Comparison of ENCODE assay signal across 13 cellular contexts in genomic region chr11:108340958-108341357, GRCh38.
A peak's percentile ranks its signal among the peaks of the same experiment; 100 is the strongest.
DNase-seq lines count a peak whose midpoint lies in the region; ATAC-seq and TF ChIP-seq lines count a peak whose summit lies in the region.
"Had no signal": no experiment of that assay in that cellular context is flagged by ENCODE, and none has a peak within 500 bp of the region (broad histone marks: within the 10 kb centered on the region; RNA-seq: fewer than 3 reads in every experiment).

No MANE protein-coding gene starts in this region.

- ATAC-seq in mucosa of descending colon, result peak; percentile 57
- ATAC-seq: GM12878 had no signal

- no peaks in the 10 kb centered on the region for H3K36me3 ChIP-seq in mucosa of descending colon (ENCODE audit: low read depth)
- H3K36me3 ChIP-seq: neural progenitor cell had no signal

- intact Hi-C loops in mucosa of descending colon (cut with DNase I, micrococcal nuclease), result no loop called here

- TF ChIP-seq CTCF in choroid plexus epithelial cell (conservative IDR thresholded peaks at IDR 0.05; ENCODE audit: low read depth, low read length) (no peak), mucosa of descending colon (IDR thresholded peaks at IDR 0.05) (no peak)

- H3K4me3 ChIP-seq in choroid plexus epithelial cell (ENCODE audit: low read depth, low read length) (no peak overlapping the region), mucosa of descending colon (no peak overlapping the region)
- H3K4me3 ChIP-seq: GM12878, neural progenitor cell had no signal

- H3K9me3 ChIP-seq in mucosa of descending colon, result no peaks in the 10 kb centered on the region

- DNase-seq in ELF-1 (ENCODE audit: low read depth, low spot score) (peak; percentile 93), M059J (ENCODE audit: low read depth) (peak; percentile 43), choroid plexus epithelial cell (ENCODE audit: low read depth) (peak; percentile 23), mucosa of descending colon (no peak), NCI-H2107 (lab: John Stamatoyannopoulos, UW) (no peak), SIG-M5 (lab: John Stamatoyannopoulos, UW) (no peak), superior temporal gyrus (ENCODE audit: extremely low spot score) (no peak), NCI-H1694 treated with DMSO at 0.1 percent for 48 hours (lab: John Stamatoyannopoulos, UW) (no peak)
- DNase-seq: NCI-H1092; stimulated activated CD4-positive, alpha-beta T cell treated with anti-CD3 and anti-CD28 coated beads, Interleukin-15, amount 100 ng/mL, for 24 hours; T-helper 2 cell had no signal

- H3K4me1 ChIP-seq in mucosa of descending colon (ENCODE audit: low read depth), result no peaks in the 10 kb centered on the region
- H3K4me1 ChIP-seq: neural progenitor cell had no signal

Comparison
In these comparisons a context has a peak if more than half of its experiments do, and no peak if none do; other contexts are left out.
1. DNase-seq: peak in ELF-1 (single experiment), M059J (single experiment) and choroid plexus epithelial cell (single experiment); none in mucosa of descending colon (0 of 3), NCI-H2107 (single experiment), SIG-M5 (single experiment), superior temporal gyrus (single experiment) and NCI-H1694 treated with DMSO at 0.1 percent for 48 hours (single experiment).